26 cellular contexts compared by ENCODE assay signal in genomic region chr6:156029296-156029985, GRCh38.
DNase-seq lines count a peak whose midpoint lies in the region; ATAC-seq and TF ChIP-seq lines count a peak whose summit lies in the region.
"Had no signal": no experiment of that assay in that cellular context is flagged by ENCODE, and none has a peak within 500 bp of the region (broad histone marks: within the 10 kb centered on the region; RNA-seq: fewer than 3 reads in every experiment).

No MANE protein-coding gene starts in this region.

- no peak for TF ChIP-seq CTCF in Calu3 (IDR thresholded peaks at IDR 0.05; ENCODE audit: unreplicated experiment)

- no peak overlapping the region for H2AFZ ChIP-seq in Karpas-422 (ENCODE audit: low read length)

- no peaks in the 10 kb centered on the region for H3K27me3 Mint-ChIP-seq in activated CD4-positive, alpha-beta memory T cell treated with anti-CD3 and anti-CD28 coated beads for 36 hours
- H3K27me3 Mint-ChIP-seq in activated CD4-positive, alpha-beta memory T cell treated with anti-CD3 and anti-CD28 coated beads, Interleukin-2, amount 10 ng/mL, durations not matched to agents 7 days and 5 days: no peaks in the 10 kb centered on the region
- H3K27me3 Mint-ChIP-seq in Calu3 (ENCODE audit: unreplicated experiment) (no peaks in the 10 kb centered on the region), naive B cell (no peaks in the 10 kb centered on the region)
- H3K27me3 Mint-ChIP-seq: dendritic cell treated with granulocyte-macrophage colony-stimulating factor and Interleukin-4, amounts not matched to agents 40 ng/mL and 50 ng/mL, for 4 days had no signal

- H3K4me1 ChIP-seq in Karpas-422 (ENCODE audit: low read length): no peaks in the 10 kb centered on the region

- POLR2A ChIA-PET in activated CD4-positive, alpha-beta memory T cell treated with anti-CD3 and anti-CD28 coated beads for 36 hours (lab: Charles Lee): no interaction called here
- POLR2A ChIA-PET in activated CD4-positive, alpha-beta memory T cell treated with anti-CD3 and anti-CD28 coated beads, Interleukin-2, amount 10 ng/mL, durations not matched to agents 7 days and 5 days (lab: Charles Lee): no interaction called here

- H3K4me3 Mint-ChIP-seq in activated CD4-positive, alpha-beta memory T cell treated with anti-CD3 and anti-CD28 coated beads for 36 hours: peak overlapping the region; percentile 21
- H3K4me3 Mint-ChIP-seq in activated CD4-positive, alpha-beta memory T cell treated with anti-CD3 and anti-CD28 coated beads, Interleukin-2, amount 10 ng/mL, durations not matched to agents 7 days and 5 days: no peak overlapping the region
- no peak overlapping the region for H3K4me3 Mint-ChIP-seq in Calu3 (ENCODE audit: low read depth, unreplicated experiment)
- H3K4me3 Mint-ChIP-seq in naive B cell: peak overlapping the region in 4 of 8 donors; percentile 30 to 83 (median 56)
- H3K4me3 Mint-ChIP-seq: CD8-positive, alpha-beta memory T cell; dendritic cell treated with granulocyte-macrophage colony-stimulating factor and Interleukin-4, amounts not matched to agents 40 ng/mL and 50 ng/mL, for 4 days; neural crest cell; WTC11 had no signal

- ATAC-seq in SK-N-SH treated with all-trans-retinoic acid at 6 μM for 48 hours (peak; percentile 58), naive B cell (ENCODE audit: low read depth in 2 of 2) (no peak)
- ATAC-seq: K562, left lobe of liver, T-cell, WTC11 had no signal

- H3K9me3 ChIP-seq in Karpas-422 (ENCODE audit: low read length): no peaks in the 10 kb centered on the region; the same call in 1 of the 2 replicates
- H3K9me3 ChIP-seq: ovary had no signal

- H3K36me3 Mint-ChIP-seq in activated CD4-positive, alpha-beta memory T cell treated with anti-CD3 and anti-CD28 coated beads for 36 hours: peaks cover 4% of the 10 kb centered on the region
- no peaks in the 10 kb centered on the region for H3K36me3 Mint-ChIP-seq in activated CD4-positive, alpha-beta memory T cell treated with anti-CD3 and anti-CD28 coated beads, Interleukin-2, amount 10 ng/mL, durations not matched to agents 7 days and 5 days (ENCODE audit: low read depth)
- H3K36me3 Mint-ChIP-seq in Calu3 (ENCODE audit: insufficient read depth, unreplicated experiment) (no peaks in the 10 kb centered on the region), naive B cell (peaks cover 12 to 23% of the 10 kb centered on the region in 2 donors)
- H3K36me3 Mint-ChIP-seq: CD8-positive, alpha-beta memory T cell had no signal

- no peaks in the 10 kb centered on the region for H4K20me1 ChIP-seq in Karpas-422 (ENCODE audit: insufficient read depth, low read depth, low read length)

- no peaks in the 10 kb centered on the region for H3K79me2 ChIP-seq in Karpas-422 (ENCODE audit: low read length)

- H3K27me3 ChIP-seq in Karpas-422 (ENCODE audit: low read length): no peaks in the 10 kb centered on the region
- H3K27me3 ChIP-seq: MG63, ovary, stomach had no signal

- no peak overlapping the region for H3K4me2 ChIP-seq in Karpas-422 (ENCODE audit: low read depth, low read length, poor library complexity, severe bottlenecking)

- H3K9me3 Mint-ChIP-seq in activated CD4-positive, alpha-beta memory T cell treated with anti-CD3 and anti-CD28 coated beads for 36 hours: peaks cover 30% of the 10 kb centered on the region
- peaks cover 22% of the 10 kb centered on the region for H3K9me3 Mint-ChIP-seq in activated CD4-positive, alpha-beta memory T cell treated with anti-CD3 and anti-CD28 coated beads, Interleukin-2, amount 10 ng/mL, durations not matched to agents 7 days and 5 days
- H3K9me3 Mint-ChIP-seq in Calu3 (ENCODE audit: low read depth, unreplicated experiment): peaks cover 4% of the 10 kb centered on the region
- H3K9me3 Mint-ChIP-seq in naive B cell: peaks cover 5 to 31% (median 20%) of the 10 kb centered on the region in 7 donors

- peaks cover 13% of the 10 kb centered on the region for H3K4me1 Mint-ChIP-seq in activated CD4-positive, alpha-beta memory T cell treated with anti-CD3 and anti-CD28 coated beads for 36 hours (ENCODE audit: low read depth)
- peaks cover 7% of the 10 kb centered on the region for H3K4me1 Mint-ChIP-seq in activated CD4-positive, alpha-beta memory T cell treated with anti-CD3 and anti-CD28 coated beads, Interleukin-2, amount 10 ng/mL, durations not matched to agents 7 days and 5 days
- peaks cover 9% of the 10 kb centered on the region for H3K4me1 Mint-ChIP-seq in Calu3 (ENCODE audit: low read depth, unreplicated experiment)
- peaks cover 28 to 53% (median 39%) of the 10 kb centered on the region in 3 donors for H3K4me1 Mint-ChIP-seq in naive B cell
- H3K4me1 Mint-ChIP-seq: CD8-positive, alpha-beta memory T cell; neural crest cell; WTC11 had no signal

- no peaks in the 10 kb centered on the region for H3K36me3 ChIP-seq in Karpas-422 (ENCODE audit: insufficient read depth, low read length)
- H3K36me3 ChIP-seq: MG63, ovary, stomach had no signal

- no peak overlapping the region for H3K27ac ChIP-seq in Karpas-422 (ENCODE audit: low read length)
- H3K27ac ChIP-seq: ovary, stomach had no signal

- H3K9me2 ChIP-seq in Karpas-422 (replicated peaks; ENCODE audit: insufficient read depth, low read length): no peaks in the 10 kb centered on the region

- H3K27ac Mint-ChIP-seq in activated CD4-positive, alpha-beta memory T cell treated with anti-CD3 and anti-CD28 coated beads for 36 hours: peak overlapping the region; percentile 86
- no peak overlapping the region for H3K27ac Mint-ChIP-seq in activated CD4-positive, alpha-beta memory T cell treated with anti-CD3 and anti-CD28 coated beads, Interleukin-2, amount 10 ng/mL, durations not matched to agents 7 days and 5 days
- H3K27ac Mint-ChIP-seq in Calu3 (ENCODE audit: unreplicated experiment): peak overlapping the region; percentile 67
- peak overlapping the region; percentile 3 to 96 (median 74) for H3K27ac Mint-ChIP-seq in naive B cell
- H3K27ac Mint-ChIP-seq: CD8-positive, alpha-beta memory T cell; dendritic cell treated with granulocyte-macrophage colony-stimulating factor and Interleukin-4, amounts not matched to agents 40 ng/mL and 50 ng/mL, for 4 days; WTC11 had no signal

- no peak overlapping the region for H3K4me3 ChIP-seq in Karpas-422 (ENCODE audit: low read length)
- H3K4me3 ChIP-seq: K562, MG63, ovary, stomach had no signal

- CTCF ChIA-PET in activated CD4-positive, alpha-beta memory T cell treated with anti-CD3 and anti-CD28 coated beads for 36 hours (lab: Charles Lee): no interaction called here
- CTCF ChIA-PET in activated CD4-positive, alpha-beta memory T cell treated with anti-CD3 and anti-CD28 coated beads, Interleukin-2, amount 10 ng/mL, durations not matched to agents 7 days and 5 days (lab: Charles Lee): no interaction called here
- CTCF ChIA-PET in Calu3 (lab: Charles Lee): no interaction called here

- no peak for DNase-seq in activated CD4-positive, alpha-beta memory T cell treated with anti-CD3 and anti-CD28 coated beads for 36 hours
- DNase-seq in activated CD4-positive, alpha-beta memory T cell treated with anti-CD3 and anti-CD28 coated beads, Interleukin-2, amount 10 ng/mL, durations not matched to agents 7 days and 5 days: no peak
- no peak for DNase-seq in Calu3
- no peak for DNase-seq in naive B cell
- DNase-seq in Karpas-422: no peak
- no peak for DNase-seq in NCI-H748 (lab: John Stamatoyannopoulos, UW; ENCODE audit: unreplicated experiment)
- no peak for DNase-seq in HCEC 1CT
- DNase-seq: 8988T; activated CD8-positive, alpha-beta memory T cell treated with anti-CD3 and anti-CD28 coated beads, Interleukin-2, amount 50 U/mL, for 4 hours; activated gamma-delta T cell; CD8-positive, alpha-beta memory T cell; erythroblast; MG63; NCI-H1105; NCI-H1930; NCI-H524 treated with DMSO at 0.1 percent for 48 hours; ovary; small intestine; stomach; T-cell had no signal

- no peak overlapping the region for H3K9ac ChIP-seq in Karpas-422 (ENCODE audit: low read length)

- BruUV-seq in Calu3 (replicated peaks; lab: Mats Ljungman, UMichigan): no TSS peak

- intact Hi-C loops in activated CD4-positive, alpha-beta memory T cell treated with anti-CD3 and anti-CD28 coated beads for 36 hours (cut with micrococcal nuclease): no loop called here
- intact Hi-C loops in Calu3 (cut with micrococcal nuclease; ENCODE audit: unreplicated experiment): no loop called here

TF ChIP-seq in SK-N-SH treated with all-trans-retinoic acid at 6 μM for 48 hours, 23 proteins besides CTCF, POLR2A, EP300 and RAD21 (continues in another document):
- TF ChIP-seq TCF4 (CRISPR knock-in tag; IDR thresholded peaks at IDR 0.05; ENCODE audit: borderline replicate concordance) (peak; percentile 95), TSHZ2 (CRISPR knock-in tag; IDR thresholded peaks at IDR 0.05) (peak; percentile 80), BACH2 (CRISPR knock-in tag; IDR thresholded peaks at IDR 0.05; ENCODE audit: borderline replicate concordance) (no peak)
